Comparison of ENCODE assay signal across 2 cellular contexts in genomic region chr17:21427727-21428126, GRCh38. TPM values are rescaled to one million over a fixed set of nuclear protein-coding genes. Genes with fewer than 3 reads are reported as not detected.
"Had no signal": no experiment of that assay in that cellular context is flagged by ENCODE, and none has a peak within 500 bp of the region (broad histone marks: within the 10 kb centered on the region; RNA-seq: fewer than 3 reads in every experiment).

No MANE protein-coding gene starts in this region.

RNA-seq across cellular contexts. Expression of gene KCNJ12, which starts 51.6 kb away (rescaled TPM):
- total RNA-seq: naive thymus-derived CD8-positive, alpha-beta T cell; natural killer cell treated with Interleukin-12 subunit alpha and Interleukin-12 subunit beta and Interleukin-15 and Interleukin-18, amount 100 ng/mL, for 72 hours had no signal
